In the genomic region with DNA sequence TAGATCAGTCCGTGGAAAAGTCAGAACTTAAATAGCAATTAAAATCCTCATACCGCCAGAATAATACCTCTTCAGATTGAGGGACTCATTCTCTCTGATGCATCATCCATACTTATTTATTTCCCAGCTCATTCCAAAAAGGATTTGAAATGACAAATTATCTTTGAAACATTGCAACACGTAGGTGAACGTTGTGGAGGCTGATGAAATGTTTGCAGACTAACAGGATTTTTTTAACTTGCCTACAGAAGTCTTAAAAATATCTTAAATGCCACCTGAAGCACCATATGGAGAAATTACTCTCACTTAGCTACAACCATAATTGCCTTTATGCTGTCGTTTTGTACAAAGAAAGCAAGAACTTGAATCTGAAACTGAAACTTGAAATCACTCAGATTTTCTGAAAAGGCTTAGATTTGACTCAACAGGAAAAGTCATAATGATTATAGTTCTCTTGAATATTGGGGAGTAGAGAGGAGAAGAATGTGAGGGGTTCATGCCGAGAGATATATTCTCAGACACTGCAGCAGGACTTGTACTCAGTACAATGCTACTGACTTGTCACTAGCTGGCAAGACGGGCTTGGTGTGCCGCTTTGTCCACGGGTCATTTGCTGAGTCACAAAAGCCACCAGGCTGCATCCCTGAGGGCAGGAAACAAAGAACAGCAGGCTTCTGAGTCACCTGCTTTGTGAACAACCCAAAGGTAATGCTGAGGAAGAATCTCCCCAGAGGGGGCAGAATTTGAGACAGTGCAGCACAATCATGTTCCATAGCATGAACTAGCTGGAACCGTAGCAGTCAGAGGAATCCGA, we compare ENCODE assay signal across 8 cellular contexts. TPM values are rescaled to one million over a fixed set of nuclear protein-coding genes. Genes with fewer than 3 reads are reported as not detected.
DNase-seq lines count a peak whose midpoint lies in the region; ATAC-seq lines count a peak whose summit lies in the region.

No MANE protein-coding gene starts in this region.

- ATAC-seq in GM21367 (IDR thresholded peaks at IDR 0.05; ENCODE audit: unreplicated experiment): peak; percentile 79
- peak; percentile 98 for ATAC-seq in activated naive CD8-positive, alpha-beta T cell treated with anti-CD3 and anti-CD28 coated beads, Interleukin-2, amount 50 U/mL, for 24 hours

- peak overlapping the region; percentile 75 for H3K4me3 Mint-ChIP-seq in activated naive CD8-positive, alpha-beta T cell treated with anti-CD3 and anti-CD28 coated beads, Interleukin-2, amount 50 U/mL, for 24 hours

- H3K36me3 Mint-ChIP-seq in activated naive CD8-positive, alpha-beta T cell treated with anti-CD3 and anti-CD28 coated beads, Interleukin-2, amount 50 U/mL, for 24 hours (ENCODE audit: low read depth): no peaks in the 10 kb centered on the region

- H3K27me3 Mint-ChIP-seq in activated naive CD8-positive, alpha-beta T cell treated with anti-CD3 and anti-CD28 coated beads, Interleukin-2, amount 50 U/mL, for 24 hours: peaks cover 2% of the 10 kb centered on the region

- peaks cover 42% of the 10 kb centered on the region for H3K4me1 Mint-ChIP-seq in activated naive CD8-positive, alpha-beta T cell treated with anti-CD3 and anti-CD28 coated beads, Interleukin-2, amount 50 U/mL, for 24 hours

- H3K27ac Mint-ChIP-seq in activated naive CD8-positive, alpha-beta T cell treated with anti-CD3 and anti-CD28 coated beads, Interleukin-2, amount 50 U/mL, for 24 hours: peak overlapping the region; percentile 87

- DNase-seq in DMS53 treated with DMSO at 0.1 percent for 48 hours (lab: John Stamatoyannopoulos, UW; ENCODE audit: unreplicated experiment): peak; percentile 87
- DNase-seq in HPDE6-E6E7 (ENCODE audit: extremely low spot score): peak; percentile 91
- peak; percentile 63 for DNase-seq in SK-N-DZ (ENCODE audit: low spot score)
- DNase-seq in activated naive CD8-positive, alpha-beta T cell treated with anti-CD3 and anti-CD28 coated beads, Interleukin-2, amount 50 U/mL, for 24 hours: peak; percentile 60
- DNase-seq in iPS-NIHi7 (ENCODE audit: extremely low spot score): peak; percentile 75
- peak; percentile 18 to 51 for DNase-seq in stimulated activated CD4-positive, alpha-beta T cell treated with anti-CD3 and anti-CD28 coated beads, Interleukin-1b, Interleukin-23, amount 100 ng/mL, for 4 hours (ENCODE audit: low read depth in 2 of 2)
- no peak for DNase-seq in middle frontal gyrus (ENCODE audit: extremely low spot score, low spot score)

- H3K9me3 Mint-ChIP-seq in activated naive CD8-positive, alpha-beta T cell treated with anti-CD3 and anti-CD28 coated beads, Interleukin-2, amount 50 U/mL, for 24 hours: no peaks in the 10 kb centered on the region

RNA-seq across cellular contexts. Expression of gene FMN1, which starts 7.1 kb away (rescaled TPM):
- 2.0 and 2.2 TPM in 2 replicates for polyA plus RNA-seq in SK-N-DZ (2014; cell fraction: cytosol; rRNA removed)
- 1.3 and 1.7 TPM in 2 replicates for polyA plus RNA-seq in SK-N-DZ (2014; cell fraction: nucleus; rRNA removed)
